22 cellular contexts compared by ENCODE assay signal in genomic region chr4:104979083-104979760, GRCh38.
"Had no signal": no experiment of that assay in that cellular context is flagged by ENCODE, and none has a peak within 500 bp of the region (broad histone marks: within the 10 kb centered on the region; RNA-seq: fewer than 3 reads in every experiment).

No MANE protein-coding gene starts in this region.

- H3K4me1 ChIP-seq: body of pancreas, gastrocnemius medialis, lower lobe of right lung, sigmoid colon, testis, vagina had no signal

- DNase-seq: activated gamma-delta T cell treated with Interleukin-2 at 50 U/mL for 16 hours; activated T-cell treated with anti-CD3 and anti-CD28 coated beads, Interleukin-2, amount 50 U/mL, for 1 hour; anterior cingulate cortex; body of pancreas; caudate nucleus; effector CD4-positive, alpha-beta T cell; gastrocnemius medialis; head of caudate nucleus; lower lobe of right lung; naive B cell; occipital lobe; posterior cingulate gyrus; sigmoid colon; stimulated activated CD4-positive, alpha-beta T cell treated with anti-CD3 and anti-CD28 coated beads, Interleukin-4, amount 100 ng/mL, for 1 hour; stimulated activated naive CD4-positive, alpha-beta T cell; testis had no signal

- H3K4me1 Mint-ChIP-seq: activated naive CD4-positive, alpha-beta T cell treated with anti-CD3 and anti-CD28 coated beads, Interleukin-2, amount 50 U/mL, for 24 hours; naive B cell had no signal

- H3K27ac Mint-ChIP-seq: activated naive CD4-positive, alpha-beta T cell treated with anti-CD3 and anti-CD28 coated beads, Interleukin-2, amount 50 U/mL, for 24 hours; dendritic cell treated with granulocyte-macrophage colony-stimulating factor and Interleukin-4, amounts not matched to agents 40 ng/mL and 50 ng/mL, for 4 days; naive B cell; type B pancreatic cell had no signal

- H3K9me3 ChIP-seq: body of pancreas, gastrocnemius medialis, lower lobe of right lung, sigmoid colon, testis, vagina had no signal

- H3K27me3 ChIP-seq: body of pancreas, gastrocnemius medialis, sigmoid colon, testis, vagina had no signal

- H3K27me3 Mint-ChIP-seq: activated naive CD4-positive, alpha-beta T cell treated with anti-CD3 and anti-CD28 coated beads, Interleukin-2, amount 50 U/mL, for 24 hours; dendritic cell treated with granulocyte-macrophage colony-stimulating factor and Interleukin-4, amounts not matched to agents 40 ng/mL and 50 ng/mL, for 4 days; naive B cell; type B pancreatic cell had no signal

- H3K27ac ChIP-seq: body of pancreas, gastrocnemius medialis, lower lobe of right lung, sigmoid colon, testis, vagina had no signal

- H3K4me2 ChIP-seq: smooth muscle cell had no signal

- ATAC-seq: body of pancreas, gastrocnemius medialis, left lobe of liver, lower lobe of right lung had no signal

- H3K36me3 ChIP-seq: gastrocnemius medialis, lower lobe of right lung, sigmoid colon, vagina had no signal

- H3K4me3 ChIP-seq: body of pancreas, gastrocnemius medialis, lower lobe of right lung, sigmoid colon, smooth muscle cell, testis, vagina had no signal

- H3K36me3 Mint-ChIP-seq: activated naive CD4-positive, alpha-beta T cell treated with anti-CD3 and anti-CD28 coated beads, Interleukin-2, amount 50 U/mL, for 24 hours; naive B cell; type B pancreatic cell had no signal

- H3K4me3 Mint-ChIP-seq: activated naive CD4-positive, alpha-beta T cell treated with anti-CD3 and anti-CD28 coated beads, Interleukin-2, amount 50 U/mL, for 24 hours; dendritic cell treated with granulocyte-macrophage colony-stimulating factor and Interleukin-4, amounts not matched to agents 40 ng/mL and 50 ng/mL, for 4 days; naive B cell; type B pancreatic cell had no signal

- H3K9me3 Mint-ChIP-seq: type B pancreatic cell had no signal
